In the genomic region with DNA sequence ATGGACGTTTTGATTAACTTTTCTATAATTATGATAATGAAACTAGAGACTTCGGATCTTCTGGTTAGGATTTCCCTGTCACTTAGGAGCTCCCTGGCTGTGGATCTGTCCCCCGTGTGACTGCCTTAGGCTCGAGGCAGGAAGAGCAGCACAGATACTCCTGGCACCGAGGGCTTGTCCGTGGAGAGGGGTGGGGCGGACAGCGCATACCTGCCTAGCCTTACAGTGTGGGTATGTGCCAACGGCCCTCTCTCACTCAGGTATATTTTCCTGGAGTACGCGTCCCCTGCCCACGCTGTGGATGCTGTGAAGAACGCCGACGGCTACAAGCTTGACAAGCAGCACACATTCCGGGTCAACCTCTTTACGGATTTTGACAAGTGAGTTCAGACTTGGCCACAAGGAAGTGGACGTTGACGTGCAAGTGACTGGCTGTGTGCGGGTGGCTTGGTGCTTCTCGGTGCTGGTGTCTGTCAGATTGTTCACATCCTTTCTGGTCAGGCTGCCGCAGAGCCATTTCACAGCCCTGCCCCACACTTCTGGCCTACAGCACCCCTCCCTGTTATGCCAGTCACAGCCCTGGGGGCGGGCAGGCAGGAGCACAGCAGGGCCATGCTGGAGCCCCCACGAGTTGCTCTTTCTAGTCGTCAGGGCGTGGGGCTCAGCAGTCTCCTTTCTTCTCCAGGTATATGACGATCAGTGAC, we compare ENCODE assay signal across 1 cellular context.
TF ChIP-seq lines count a peak whose summit lies in the region.

No MANE protein-coding gene starts in this region.

TF ChIP-seq in WTC11, 78 proteins besides CTCF, POLR2A, EP300 and RAD21 (continued from another document):
- TF ChIP-seq, protein P1, sequence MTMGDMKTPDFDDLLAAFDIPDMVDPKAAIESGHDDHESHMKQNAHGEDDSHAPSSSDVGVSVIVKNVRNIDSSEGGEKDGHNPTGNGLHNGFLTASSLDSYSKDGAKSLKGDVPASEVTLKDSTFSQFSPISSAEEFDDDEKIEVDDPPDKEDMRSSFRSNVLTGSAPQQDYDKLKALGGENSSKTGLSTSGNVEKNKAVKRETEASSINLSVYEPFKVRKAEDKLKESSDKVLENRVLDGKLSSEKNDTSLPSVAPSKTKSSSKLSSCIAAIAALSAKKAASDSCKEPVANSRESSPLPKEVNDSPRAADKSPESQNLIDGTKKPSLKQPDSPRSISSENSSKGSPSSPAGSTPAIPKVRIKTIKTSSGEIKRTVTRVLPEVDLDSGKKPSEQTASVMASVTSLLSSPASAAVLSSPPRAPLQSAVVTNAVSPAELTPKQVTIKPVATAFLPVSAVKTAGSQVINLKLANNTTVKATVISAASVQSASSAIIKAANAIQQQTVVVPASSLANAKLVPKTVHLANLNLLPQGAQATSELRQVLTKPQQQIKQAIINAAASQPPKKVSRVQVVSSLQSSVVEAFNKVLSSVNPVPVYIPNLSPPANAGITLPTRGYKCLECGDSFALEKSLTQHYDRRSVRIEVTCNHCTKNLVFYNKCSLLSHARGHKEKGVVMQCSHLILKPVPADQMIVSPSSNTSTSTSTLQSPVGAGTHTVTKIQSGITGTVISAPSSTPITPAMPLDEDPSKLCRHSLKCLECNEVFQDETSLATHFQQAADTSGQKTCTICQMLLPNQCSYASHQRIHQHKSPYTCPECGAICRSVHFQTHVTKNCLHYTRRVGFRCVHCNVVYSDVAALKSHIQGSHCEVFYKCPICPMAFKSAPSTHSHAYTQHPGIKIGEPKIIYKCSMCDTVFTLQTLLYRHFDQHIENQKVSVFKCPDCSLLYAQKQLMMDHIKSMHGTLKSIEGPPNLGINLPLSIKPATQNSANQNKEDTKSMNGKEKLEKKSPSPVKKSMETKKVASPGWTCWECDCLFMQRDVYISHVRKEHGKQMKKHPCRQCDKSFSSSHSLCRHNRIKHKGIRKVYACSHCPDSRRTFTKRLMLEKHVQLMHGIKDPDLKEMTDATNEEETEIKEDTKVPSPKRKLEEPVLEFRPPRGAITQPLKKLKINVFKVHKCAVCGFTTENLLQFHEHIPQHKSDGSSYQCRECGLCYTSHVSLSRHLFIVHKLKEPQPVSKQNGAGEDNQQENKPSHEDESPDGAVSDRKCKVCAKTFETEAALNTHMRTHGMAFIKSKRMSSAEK (CRISPR knock-in tag; IDR thresholded peaks at IDR 0.05; ENCODE audit: borderline replicate concordance) = no peak
TF ChIP-seq in WTC11: peak in this region for 0.
